Comparison of ENCODE assay signal across 11 cellular contexts in genomic region chr1:226722240-226722900, GRCh38. TPM values are rescaled to one million over a fixed set of nuclear protein-coding genes. Genes with fewer than 3 reads are reported as not detected.
A peak's percentile ranks its signal among the peaks of the same experiment; 100 is the strongest.
DNase-seq lines count a peak whose midpoint lies in the region; ATAC-seq and TF ChIP-seq lines count a peak whose summit lies in the region.
"Had no signal": no experiment of that assay in that cellular context is flagged by ENCODE, and none has a peak within 500 bp of the region (broad histone marks: within the 10 kb centered on the region; RNA-seq: fewer than 3 reads in every experiment).

No MANE protein-coding gene starts in this region.

- H3K4me3 Mint-ChIP-seq in activated CD8-positive, alpha-beta memory T cell treated with anti-CD3 and anti-CD28 coated beads, Interleukin-2, amount 10 ng/mL, durations not matched to agents 7 days and 5 days, result no peak overlapping the region
- no peak overlapping the region for H3K4me3 Mint-ChIP-seq in endodermal cell

- H3K4me1 ChIP-seq in endodermal cell (ENCODE audit: control insufficient read depth, insufficient read depth, low read length) (peaks cover 17% of the 10 kb centered on the region), subcutaneous abdominal adipose tissue (ENCODE audit: control insufficient read depth in 5 of 5, insufficient read depth in 5 of 5, low read length in 5 of 5) (peaks cover 16 to 63% (median 47%) of the 10 kb centered on the region in 5 donors)

- 93 to 95% methylated on average over 9 to 11 of the region's 11 CpGs for WGBS in endodermal cell (ENCODE audit: insufficient coverage in 1 of 2, insufficient read length in 1 of 2), 2 experiments

- H3K36me3 Mint-ChIP-seq in activated CD8-positive, alpha-beta memory T cell treated with anti-CD3 and anti-CD28 coated beads, Interleukin-2, amount 10 ng/mL, durations not matched to agents 7 days and 5 days, result peaks cover 32% of the 10 kb centered on the region
- peaks cover 41% of the 10 kb centered on the region for H3K36me3 Mint-ChIP-seq in endodermal cell (ENCODE audit: low read depth)

- no peaks in the 10 kb centered on the region for H3K9me3 Mint-ChIP-seq in activated CD8-positive, alpha-beta memory T cell treated with anti-CD3 and anti-CD28 coated beads, Interleukin-2, amount 10 ng/mL, durations not matched to agents 7 days and 5 days (ENCODE audit: low read depth)
- no peaks in the 10 kb centered on the region for H3K9me3 Mint-ChIP-seq in endodermal cell

- H3K4me3 ChIP-seq in endodermal cell (ENCODE audit: low read length), result no peak overlapping the region
- no peak overlapping the region for H3K4me3 ChIP-seq in subcutaneous abdominal adipose tissue (ENCODE audit: low read depth in 1 of 5, low read length in 5 of 5)
- H3K4me3 ChIP-seq: lung had no signal

- ATAC-seq in activated CD8-positive, alpha-beta memory T cell treated with anti-CD3 and anti-CD28 coated beads, Interleukin-2, amount 10 ng/mL, durations not matched to agents 7 days and 5 days, result peak; percentile 3
- no peak for ATAC-seq in HG03439 (IDR thresholded peaks at IDR 0.05; ENCODE audit: unreplicated experiment)

- peaks cover 71% of the 10 kb centered on the region for H3K4me1 Mint-ChIP-seq in activated CD8-positive, alpha-beta memory T cell treated with anti-CD3 and anti-CD28 coated beads, Interleukin-2, amount 10 ng/mL, durations not matched to agents 7 days and 5 days
- H3K4me1 Mint-ChIP-seq in endodermal cell, result peaks cover 35% of the 10 kb centered on the region

- peak overlapping the region; percentile 88 for H3K27ac Mint-ChIP-seq in activated CD8-positive, alpha-beta memory T cell treated with anti-CD3 and anti-CD28 coated beads, Interleukin-2, amount 10 ng/mL, durations not matched to agents 7 days and 5 days
- H3K27ac Mint-ChIP-seq in endodermal cell, result no peak overlapping the region

- DNase-seq in activated CD8-positive, alpha-beta memory T cell treated with anti-CD3 and anti-CD28 coated beads, Interleukin-2, amount 10 ng/mL, durations not matched to agents 7 days and 5 days, result no peak
- no peak for DNase-seq in activated CD8-positive, alpha-beta memory T cell treated with anti-CD3 and anti-CD28 coated beads for 24 hours
- DNase-seq in NCI-H82 (lab: John Stamatoyannopoulos, UW) (peak; percentile 81), endodermal cell (peak; percentile 24), SKM-1 treated with dmso at 0.1 percent for 144 hours (lab: John Stamatoyannopoulos, UW; ENCODE audit: unreplicated experiment) (no peak)
- no peak for DNase-seq in stimulated activated CD8-positive, alpha-beta memory T cell treated with anti-CD3 and anti-CD28 coated beads, Interleukin-4, amount 100 ng/mL, for 48 hours
- DNase-seq: activated gamma-delta T cell treated with Interleukin-2 at 50 U/mL for 16 hours; NK-92 treated with Interleukin-12 subunit alpha and Interleukin-12 subunit beta, amount 100 ng/mL, for 24 hours had no signal

- peaks cover 32% of the 10 kb centered on the region for H3K36me3 ChIP-seq in endodermal cell (ENCODE audit: control insufficient read depth, insufficient read depth, low read length)
- H3K36me3 ChIP-seq in subcutaneous abdominal adipose tissue (ENCODE audit: control insufficient read depth in 5 of 5, insufficient read depth in 5 of 5, low read length in 5 of 5), result peaks cover 0 to 19% (median 14%) of the 10 kb centered on the region in 5 donors

- CTCF ChIA-PET in activated CD8-positive, alpha-beta memory T cell treated with anti-CD3 and anti-CD28 coated beads, Interleukin-2, amount 10 ng/mL, durations not matched to agents 7 days and 5 days (lab: Charles Lee), result interaction anchor here (1.0 to 1.9 kb wide), 3 partner anchors 14 to 314 kb away, joined by 4 to 6 read pairs (median 4); partner anchors contain the start of gene PARP1

- H3K27me3 ChIP-seq in endodermal cell (ENCODE audit: control insufficient read depth, insufficient read depth, low read length, poor library complexity, severe bottlenecking), result no peaks in the 10 kb centered on the region
- H3K27me3 ChIP-seq in subcutaneous abdominal adipose tissue (ENCODE audit: control insufficient read depth in 5 of 5, insufficient read depth in 4 of 5, low read length in 5 of 5), result no peaks in the 10 kb centered on the region

- H3K9me3 ChIP-seq in endodermal cell (ENCODE audit: control insufficient read depth, low read length) (no peaks in the 10 kb centered on the region), subcutaneous abdominal adipose tissue (ENCODE audit: control insufficient read depth in 5 of 5, low read length in 5 of 5) (no peaks in the 10 kb centered on the region)

- no peak for TF ChIP-seq CTCF in endodermal cell (conservative IDR thresholded peaks at IDR 0.05)

- H3K27me3 Mint-ChIP-seq in activated CD8-positive, alpha-beta memory T cell treated with anti-CD3 and anti-CD28 coated beads, Interleukin-2, amount 10 ng/mL, durations not matched to agents 7 days and 5 days, result no peaks in the 10 kb centered on the region
- H3K27me3 Mint-ChIP-seq in endodermal cell (ENCODE audit: insufficient read depth), result no peaks in the 10 kb centered on the region

- no peak overlapping the region for H3K27ac ChIP-seq in endodermal cell (ENCODE audit: low read depth, low read length)
- peak overlapping the region; percentile 37 for H3K27ac ChIP-seq in subcutaneous abdominal adipose tissue (ENCODE audit: low read depth, low read length)

- H3K9ac ChIP-seq in endodermal cell (ENCODE audit: extremely low read depth, low read length, poor library complexity, severe bottlenecking) (no peak overlapping the region), subcutaneous abdominal adipose tissue (ENCODE audit: low read length in 5 of 5) (no peak overlapping the region)

RNA-seq across cellular contexts. Expression of gene ITPKB, which starts 16.7 kb away (rescaled TPM):
- 10 to 100 TPM; 40.9 to 43.4 TPM for total RNA-seq in activated CD8-positive, alpha-beta memory T cell treated with anti-CD3 and anti-CD28 coated beads, Interleukin-2, amount 10 ng/mL, durations not matched to agents 7 days and 5 days
- 10 to 100 TPM; 22.4 to 28.3 TPM for total RNA-seq in endodermal cell
- polyA plus RNA-seq in endodermal cell (2013, experiment 1 of 2), result 12.3 TPM
- polyA plus RNA-seq in endodermal cell (2013, experiment 2 of 2), result 12.3 TPM

Comparison
In these comparisons a context has a peak if more than half of its experiments do, and no peak if none do; other contexts are left out.
1. DNase-seq: peak in NCI-H82 (single experiment) and endodermal cell (single experiment); none in activated CD8-positive, alpha-beta memory T cell treated with anti-CD3 and anti-CD28 coated beads, Interleukin-2, amount 10 ng/mL, durations not matched to agents 7 days and 5 days (single experiment), activated CD8-positive, alpha-beta memory T cell treated with anti-CD3 and anti-CD28 coated beads for 24 hours (single experiment), SKM-1 treated with dmso at 0.1 percent for 144 hours (single experiment) and stimulated activated CD8-positive, alpha-beta memory T cell treated with anti-CD3 and anti-CD28 coated beads, Interleukin-4, amount 100 ng/mL, for 48 hours (single experiment).